8 cellular contexts compared by ENCODE assay signal in the genomic region with DNA sequence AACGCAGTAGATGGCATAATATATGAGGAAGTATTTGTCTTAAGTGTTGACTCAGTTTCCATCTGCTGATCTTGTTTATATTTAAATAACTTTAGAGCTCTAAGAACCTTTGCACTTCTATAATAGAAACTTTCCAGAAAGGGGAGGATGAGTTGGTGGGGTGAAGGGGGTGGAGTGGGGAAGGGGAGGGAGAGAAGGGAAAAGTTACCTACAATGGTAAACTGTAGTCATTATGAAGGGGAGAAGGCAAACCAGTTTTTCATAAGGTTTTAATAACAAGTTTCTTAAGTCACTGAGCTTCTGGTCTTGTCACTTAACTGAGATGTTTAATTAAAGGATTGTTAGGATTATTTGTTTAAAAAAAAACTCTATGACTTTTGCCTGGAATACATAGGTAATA. TPM values are rescaled to one million over a fixed set of nuclear protein-coding genes. Genes with fewer than 3 reads are reported as not detected.
DNase-seq lines count a peak whose midpoint lies in the region; ATAC-seq and TF ChIP-seq lines count a peak whose summit lies in the region.

No MANE protein-coding gene starts in this region.

- peak; percentile 11 for ATAC-seq in HG02623 (IDR thresholded peaks at IDR 0.05; ENCODE audit: unreplicated experiment)
- ATAC-seq in mucosa of descending colon, result peak; percentile 47
- ATAC-seq in GM19397 (IDR thresholded peaks at IDR 0.05; ENCODE audit: unreplicated experiment), result no peak
- no peak for ATAC-seq in HG03097 (IDR thresholded peaks at IDR 0.05; ENCODE audit: low FRiP score, unreplicated experiment)
- ATAC-seq in HG02642 (IDR thresholded peaks at IDR 0.05; ENCODE audit: poor library complexity, unreplicated experiment), result no peak
- ATAC-seq in GM21423 (IDR thresholded peaks at IDR 0.05; ENCODE audit: unreplicated experiment), result no peak

- no peaks in the 10 kb centered on the region for H3K9me3 ChIP-seq in mucosa of descending colon

- intact Hi-C loops in mucosa of descending colon (cut with DNase I, micrococcal nuclease), result no loop called here

- peaks cover 8% of the 10 kb centered on the region for H3K4me1 ChIP-seq in mucosa of descending colon (ENCODE audit: low read depth)

- no peak for TF ChIP-seq CTCF in AG04449 (IDR thresholded peaks at IDR 0.05; ENCODE audit: insufficient read depth, low read length, missing control alignments)
- TF ChIP-seq CTCF in astrocyte of the spinal cord (IDR thresholded peaks at IDR 0.05; ENCODE audit: low read depth, low read length), result no peak
- peak; percentile 4 for TF ChIP-seq CTCF in mucosa of descending colon (IDR thresholded peaks at IDR 0.05)

- POLR2A ChIA-PET in AG04449 (lab: Yijun Ruan, JAX), result interaction anchor here (0.7 kb wide), 1 partner anchor 66 kb away, joined by 5 read pairs; a partner anchor contains a TSS

- in situ Hi-C loops in astrocyte of the spinal cord (cut with HindIII; ENCODE audit: low sequenced_read_pairs), result no loop called here

- no peak for DNase-seq in AG04449 (ENCODE audit: low read depth, low spot score)
- no peak for DNase-seq in astrocyte of the spinal cord (ENCODE audit: low read depth, low spot score)
- no peak for DNase-seq in mucosa of descending colon

- H3K4me3 ChIP-seq in AG04449 (ENCODE audit: low read depth, low read length), result peak overlapping the region; percentile 34
- peak overlapping the region; percentile 35 for H3K4me3 ChIP-seq in astrocyte of the spinal cord (ENCODE audit: low read depth, low read length)
- H3K4me3 ChIP-seq in mucosa of descending colon, result no peak overlapping the region

- H3K36me3 ChIP-seq in mucosa of descending colon (ENCODE audit: low read depth), result no peaks in the 10 kb centered on the region

- CTCF ChIA-PET in AG04449 (lab: Yijun Ruan, JAX), result interaction anchor here (1.0 to 1.5 kb wide), 5 partner anchors 14 to 199 kb away, joined by 3 to 5 read pairs (median 3); no protein-coding TSS in a partner anchor

RNA-seq across cellular contexts. Expression of a gene that starts 0.3 kb away (rescaled TPM):
- 10 to 100 TPM; 23.1 to 39.8 (median 31.0) TPM for total RNA-seq in mucosa of descending colon

RNA-seq across cellular contexts. Expression of a gene that starts 11.8 kb away (rescaled TPM):
- total RNA-seq in mucosa of descending colon, result 1 to 10 TPM; 6.3 to 8.2 (median 6.7) TPM

Comparison
In these comparisons a context has a peak if more than half of its experiments do, and no peak if none do; other contexts are left out.
1. ATAC-seq: peak in HG02623 (single experiment) and mucosa of descending colon (single experiment); none in GM19397 (single experiment), HG03097 (single experiment), HG02642 (single experiment) and GM21423 (single experiment).